ENCODE assay signal across 1 cellular context in the genomic region with DNA sequence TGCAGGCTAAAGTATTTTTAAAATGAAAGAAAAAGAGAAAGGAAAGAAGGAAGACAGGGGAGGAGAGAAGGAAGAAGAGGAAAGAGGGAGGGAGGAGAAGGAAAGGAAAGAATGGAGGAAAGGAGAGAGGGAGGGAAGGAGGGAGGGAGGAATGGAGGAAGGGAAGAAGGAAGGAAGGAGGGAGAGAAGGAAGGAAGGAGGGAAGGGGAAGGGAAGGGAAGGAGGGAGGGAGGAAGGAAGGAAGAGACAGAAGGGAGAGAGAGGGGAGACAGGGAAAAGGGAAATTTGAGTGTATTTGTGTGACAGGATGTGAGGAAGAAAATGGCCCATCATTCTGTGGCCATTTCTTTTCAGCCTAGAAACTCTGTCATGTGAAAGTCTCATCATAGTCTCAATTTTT.
TF ChIP-seq lines count a peak whose summit lies in the region.

No MANE protein-coding gene starts in this region.

TF ChIP-seq in SK-N-SH treated with all-trans-retinoic acid at 6 μM for 48 hours, 23 proteins besides CTCF, POLR2A, EP300 and RAD21 (continued from another document):
- no peak for TF ChIP-seq ZNF8 (CRISPR knock-in tag; IDR thresholded peaks at IDR 0.05)
- no peak for TF ChIP-seq ESRRG (CRISPR knock-in tag; IDR thresholded peaks at IDR 0.05)
- TF ChIP-seq, protein P1, sequence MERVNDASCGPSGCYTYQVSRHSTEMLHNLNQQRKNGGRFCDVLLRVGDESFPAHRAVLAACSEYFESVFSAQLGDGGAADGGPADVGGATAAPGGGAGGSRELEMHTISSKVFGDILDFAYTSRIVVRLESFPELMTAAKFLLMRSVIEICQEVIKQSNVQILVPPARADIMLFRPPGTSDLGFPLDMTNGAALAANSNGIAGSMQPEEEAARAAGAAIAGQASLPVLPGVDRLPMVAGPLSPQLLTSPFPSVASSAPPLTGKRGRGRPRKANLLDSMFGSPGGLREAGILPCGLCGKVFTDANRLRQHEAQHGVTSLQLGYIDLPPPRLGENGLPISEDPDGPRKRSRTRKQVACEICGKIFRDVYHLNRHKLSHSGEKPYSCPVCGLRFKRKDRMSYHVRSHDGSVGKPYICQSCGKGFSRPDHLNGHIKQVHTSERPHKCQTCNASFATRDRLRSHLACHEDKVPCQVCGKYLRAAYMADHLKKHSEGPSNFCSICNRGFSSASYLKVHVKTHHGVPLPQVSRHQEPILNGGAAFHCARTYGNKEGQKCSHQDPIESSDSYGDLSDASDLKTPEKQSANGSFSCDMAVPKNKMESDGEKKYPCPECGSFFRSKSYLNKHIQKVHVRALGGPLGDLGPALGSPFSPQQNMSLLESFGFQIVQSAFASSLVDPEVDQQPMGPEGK (CRISPR knock-in tag; IDR thresholded peaks at IDR 0.05; ENCODE audit: borderline replicate concordance), result no peak
- no peak for TF ChIP-seq RARB (CRISPR knock-in tag; IDR thresholded peaks at IDR 0.05)
- no peak for TF ChIP-seq ZNF565 (CRISPR knock-in tag; conservative IDR thresholded peaks at IDR 0.05; ENCODE audit: low read depth)
- TF ChIP-seq TOX (CRISPR knock-in tag; IDR thresholded peaks at IDR 0.05; ENCODE audit: borderline replicate concordance), result no peak
- no peak for TF ChIP-seq SNAI2 (CRISPR knock-in tag; IDR thresholded peaks at IDR 0.05)
- TF ChIP-seq CSDC2 (CRISPR knock-in tag; IDR thresholded peaks at IDR 0.05), result no peak
- no peak for TF ChIP-seq GLIS3 (CRISPR knock-in tag; IDR thresholded peaks at IDR 0.05)
